1 cellular context compared by ENCODE assay signal in the genomic region with DNA sequence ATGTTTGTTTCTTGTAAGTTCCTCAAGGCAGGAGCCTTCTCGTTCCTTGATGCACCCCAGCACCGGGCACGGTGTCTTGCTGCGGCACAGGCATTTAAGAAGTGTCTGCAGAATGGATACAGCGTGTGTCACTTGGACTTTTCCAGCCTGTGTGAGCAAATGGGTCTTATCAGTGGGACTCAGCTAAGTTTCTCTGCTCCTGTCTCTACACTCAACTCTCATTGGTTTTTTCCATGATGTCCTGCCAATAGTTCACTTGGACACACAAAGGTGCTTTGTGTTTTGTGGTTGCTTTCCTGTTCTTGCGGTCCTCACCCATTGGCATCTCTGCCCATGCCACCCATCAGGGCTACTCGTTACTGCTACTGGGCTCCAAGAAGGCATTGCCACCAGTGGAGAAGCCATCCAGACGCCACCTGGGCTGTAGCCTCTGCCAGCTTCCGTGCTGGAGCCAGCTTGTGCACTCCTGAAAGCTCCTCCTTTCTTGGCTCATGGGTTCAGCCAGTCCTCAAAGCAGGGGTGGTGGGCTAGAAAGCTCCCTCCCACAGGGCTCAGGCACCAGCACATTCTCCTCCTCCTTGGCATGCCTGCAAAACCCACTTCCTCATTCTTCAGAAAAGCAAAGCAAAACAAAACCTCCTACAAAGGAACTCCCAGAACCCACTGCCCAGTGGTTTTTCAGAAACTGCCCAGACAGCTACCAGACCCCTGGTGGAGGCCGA.
TF ChIP-seq lines count a peak whose summit lies in the region.

No MANE protein-coding gene starts in this region.

TF ChIP-seq in HepG2, 621 proteins besides CTCF, POLR2A, EP300 and RAD21 (continued from another document):
- TF ChIP-seq, protein P1, sequence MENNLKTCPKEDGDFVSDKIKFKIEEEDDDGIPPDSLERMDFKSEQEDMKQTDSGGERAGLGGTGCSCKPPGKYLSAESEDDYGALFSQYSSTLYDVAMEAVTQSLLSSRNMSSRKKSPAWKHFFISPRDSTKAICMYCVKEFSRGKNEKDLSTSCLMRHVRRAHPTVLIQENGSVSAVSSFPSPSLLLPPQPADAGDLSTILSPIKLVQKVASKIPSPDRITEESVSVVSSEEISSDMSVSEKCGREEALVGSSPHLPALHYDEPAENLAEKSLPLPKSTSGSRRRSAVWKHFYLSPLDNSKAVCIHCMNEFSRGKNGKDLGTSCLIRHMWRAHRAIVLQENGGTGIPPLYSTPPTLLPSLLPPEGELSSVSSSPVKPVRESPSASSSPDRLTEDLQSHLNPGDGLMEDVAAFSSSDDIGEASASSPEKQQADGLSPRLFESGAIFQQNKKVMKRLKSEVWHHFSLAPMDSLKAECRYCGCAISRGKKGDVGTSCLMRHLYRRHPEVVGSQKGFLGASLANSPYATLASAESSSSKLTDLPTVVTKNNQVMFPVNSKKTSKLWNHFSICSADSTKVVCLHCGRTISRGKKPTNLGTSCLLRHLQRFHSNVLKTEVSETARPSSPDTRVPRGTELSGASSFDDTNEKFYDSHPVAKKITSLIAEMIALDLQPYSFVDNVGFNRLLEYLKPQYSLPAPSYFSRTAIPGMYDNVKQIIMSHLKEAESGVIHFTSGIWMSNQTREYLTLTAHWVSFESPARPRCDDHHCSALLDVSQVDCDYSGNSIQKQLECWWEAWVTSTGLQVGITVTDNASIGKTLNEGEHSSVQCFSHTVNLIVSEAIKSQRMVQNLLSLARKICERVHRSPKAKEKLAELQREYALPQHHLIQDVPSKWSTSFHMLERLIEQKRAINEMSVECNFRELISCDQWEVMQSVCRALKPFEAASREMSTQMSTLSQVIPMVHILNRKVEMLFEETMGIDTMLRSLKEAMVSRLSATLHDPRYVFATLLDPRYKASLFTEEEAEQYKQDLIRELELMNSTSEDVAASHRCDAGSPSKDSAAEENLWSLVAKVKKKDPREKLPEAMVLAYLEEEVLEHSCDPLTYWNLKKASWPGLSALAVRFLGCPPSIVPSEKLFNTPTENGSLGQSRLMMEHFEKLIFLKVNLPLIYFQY (CRISPR knock-in tag; IDR thresholded peaks at IDR 0.05; ENCODE audit: borderline replicate concordance) = no peak
- TF ChIP-seq, protein P2, sequence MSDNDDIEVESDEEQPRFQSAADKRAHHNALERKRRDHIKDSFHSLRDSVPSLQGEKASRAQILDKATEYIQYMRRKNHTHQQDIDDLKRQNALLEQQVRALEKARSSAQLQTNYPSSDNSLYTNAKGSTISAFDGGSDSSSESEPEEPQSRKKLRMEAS (IDR thresholded peaks at IDR 0.05) = peak; percentile 16; the same call in 1 of the 2 replicates
- peak; percentile 41; the same call in 1 of the 2 replicates for TF ChIP-seq HOXA3 (CRISPR knock-in tag; IDR thresholded peaks at IDR 0.05)
- TF ChIP-seq, protein P3, sequence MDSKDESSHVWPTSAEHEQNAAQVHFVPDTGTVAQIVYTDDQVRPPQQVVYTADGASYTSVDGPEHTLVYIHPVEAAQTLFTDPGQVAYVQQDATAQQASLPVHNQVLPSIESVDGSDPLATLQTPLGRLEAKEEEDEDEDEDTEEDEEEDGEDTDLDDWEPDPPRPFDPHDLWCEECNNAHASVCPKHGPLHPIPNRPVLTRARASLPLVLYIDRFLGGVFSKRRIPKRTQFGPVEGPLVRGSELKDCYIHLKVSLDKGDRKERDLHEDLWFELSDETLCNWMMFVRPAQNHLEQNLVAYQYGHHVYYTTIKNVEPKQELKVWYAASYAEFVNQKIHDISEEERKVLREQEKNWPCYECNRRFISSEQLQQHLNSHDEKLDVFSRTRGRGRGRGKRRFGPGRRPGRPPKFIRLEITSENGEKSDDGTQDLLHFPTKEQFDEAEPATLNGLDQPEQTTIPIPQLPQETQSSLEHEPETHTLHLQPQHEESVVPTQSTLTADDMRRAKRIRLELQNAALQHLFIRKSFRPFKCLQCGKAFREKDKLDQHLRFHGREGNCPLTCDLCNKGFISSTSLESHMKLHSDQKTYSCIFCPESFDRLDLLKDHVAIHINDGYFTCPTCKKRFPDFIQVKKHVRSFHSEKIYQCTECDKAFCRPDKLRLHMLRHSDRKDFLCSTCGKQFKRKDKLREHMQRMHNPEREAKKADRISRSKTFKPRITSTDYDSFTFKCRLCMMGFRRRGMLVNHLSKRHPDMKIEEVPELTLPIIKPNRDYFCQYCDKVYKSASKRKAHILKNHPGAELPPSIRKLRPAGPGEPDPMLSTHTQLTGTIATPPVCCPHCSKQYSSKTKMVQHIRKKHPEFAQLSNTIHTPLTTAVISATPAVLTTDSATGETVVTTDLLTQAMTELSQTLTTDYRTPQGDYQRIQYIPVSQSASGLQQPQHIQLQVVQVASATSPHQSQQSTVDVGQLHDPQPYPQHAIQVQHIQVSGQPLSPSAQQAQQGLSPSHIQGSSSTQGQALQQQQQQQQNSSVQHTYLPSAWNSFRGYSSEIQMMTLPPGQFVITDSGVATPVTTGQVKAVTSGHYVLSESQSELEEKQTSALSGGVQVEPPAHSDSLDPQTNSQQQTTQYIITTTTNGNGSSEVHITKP (CRISPR knock-in tag; IDR thresholded peaks at IDR 0.05; ENCODE audit: low read depth) = peak; percentile 45; the same call in 1 of the 2 replicates
- TF ChIP-seq, protein P4, sequence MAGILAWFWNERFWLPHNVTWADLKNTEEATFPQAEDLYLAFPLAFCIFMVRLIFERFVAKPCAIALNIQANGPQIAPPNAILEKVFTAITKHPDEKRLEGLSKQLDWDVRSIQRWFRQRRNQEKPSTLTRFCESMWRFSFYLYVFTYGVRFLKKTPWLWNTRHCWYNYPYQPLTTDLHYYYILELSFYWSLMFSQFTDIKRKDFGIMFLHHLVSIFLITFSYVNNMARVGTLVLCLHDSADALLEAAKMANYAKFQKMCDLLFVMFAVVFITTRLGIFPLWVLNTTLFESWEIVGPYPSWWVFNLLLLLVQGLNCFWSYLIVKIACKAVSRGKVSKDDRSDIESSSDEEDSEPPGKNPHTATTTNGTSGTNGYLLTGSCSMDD (CRISPR knock-in tag; IDR thresholded peaks at IDR 0.05) = no peak
- TF ChIP-seq ZNF878 (CRISPR knock-in tag; IDR thresholded peaks at IDR 0.05) = 0 out of 2 replicates have a peak, but pooled peaks have one; percentile 24
- no peak for TF ChIP-seq ASH2L (IDR thresholded peaks at IDR 0.05; ENCODE audit: insufficient read length, low read depth, low read length)
- TF ChIP-seq ZNF652 (CRISPR knock-in tag; IDR thresholded peaks at IDR 0.05; ENCODE audit: borderline replicate concordance, low read depth) = peak; percentile 27; the same call in 1 of the 2 replicates
- TF ChIP-seq, protein P5, sequence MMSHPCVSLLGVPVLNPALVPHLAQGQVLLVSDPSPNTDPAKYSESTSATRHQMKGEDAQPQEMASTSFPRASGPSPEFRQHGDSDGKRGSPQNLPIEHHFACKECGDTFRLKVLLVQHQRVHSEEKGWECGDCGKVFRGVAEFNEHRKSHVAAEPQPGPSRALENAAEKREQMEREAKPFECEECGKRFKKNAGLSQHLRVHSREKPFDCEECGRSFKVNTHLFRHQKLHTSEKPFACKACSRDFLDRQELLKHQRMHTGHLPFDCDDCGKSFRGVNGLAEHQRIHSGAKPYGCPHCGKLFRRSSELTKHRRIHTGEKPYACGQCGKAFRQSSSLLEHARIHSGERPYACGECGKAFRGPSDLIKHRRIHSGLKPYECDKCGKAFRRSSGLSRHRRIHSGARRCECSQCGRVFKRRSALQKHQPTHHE (CRISPR knock-in tag; IDR thresholded peaks at IDR 0.05; ENCODE audit: borderline replicate concordance) = no peak
- TF ChIP-seq HMGA1 (CRISPR knock-in tag; conservative IDR thresholded peaks at IDR 0.05) = no peak
- TF ChIP-seq SRY (CRISPR knock-in tag; IDR thresholded peaks at IDR 0.05) = 0 out of 2 replicates have a peak, but pooled peaks have one; percentile 69
- no peak for TF ChIP-seq MTA3 (CRISPR knock-in tag; IDR thresholded peaks at IDR 0.05)
- peak; percentile 49 for TF ChIP-seq ZNF629 (CRISPR knock-in tag; conservative IDR thresholded peaks at IDR 0.05)
- TF ChIP-seq FOXP1 (IDR thresholded peaks at IDR 0.05) = no peak
- no peak for TF ChIP-seq FOXP1 (CRISPR knock-in tag; IDR thresholded peaks at IDR 0.05)
- TF ChIP-seq ZNF484 (CRISPR knock-in tag; IDR thresholded peaks at IDR 0.05; ENCODE audit: borderline replicate concordance, low read depth) = no peak
- TF ChIP-seq, protein P6, sequence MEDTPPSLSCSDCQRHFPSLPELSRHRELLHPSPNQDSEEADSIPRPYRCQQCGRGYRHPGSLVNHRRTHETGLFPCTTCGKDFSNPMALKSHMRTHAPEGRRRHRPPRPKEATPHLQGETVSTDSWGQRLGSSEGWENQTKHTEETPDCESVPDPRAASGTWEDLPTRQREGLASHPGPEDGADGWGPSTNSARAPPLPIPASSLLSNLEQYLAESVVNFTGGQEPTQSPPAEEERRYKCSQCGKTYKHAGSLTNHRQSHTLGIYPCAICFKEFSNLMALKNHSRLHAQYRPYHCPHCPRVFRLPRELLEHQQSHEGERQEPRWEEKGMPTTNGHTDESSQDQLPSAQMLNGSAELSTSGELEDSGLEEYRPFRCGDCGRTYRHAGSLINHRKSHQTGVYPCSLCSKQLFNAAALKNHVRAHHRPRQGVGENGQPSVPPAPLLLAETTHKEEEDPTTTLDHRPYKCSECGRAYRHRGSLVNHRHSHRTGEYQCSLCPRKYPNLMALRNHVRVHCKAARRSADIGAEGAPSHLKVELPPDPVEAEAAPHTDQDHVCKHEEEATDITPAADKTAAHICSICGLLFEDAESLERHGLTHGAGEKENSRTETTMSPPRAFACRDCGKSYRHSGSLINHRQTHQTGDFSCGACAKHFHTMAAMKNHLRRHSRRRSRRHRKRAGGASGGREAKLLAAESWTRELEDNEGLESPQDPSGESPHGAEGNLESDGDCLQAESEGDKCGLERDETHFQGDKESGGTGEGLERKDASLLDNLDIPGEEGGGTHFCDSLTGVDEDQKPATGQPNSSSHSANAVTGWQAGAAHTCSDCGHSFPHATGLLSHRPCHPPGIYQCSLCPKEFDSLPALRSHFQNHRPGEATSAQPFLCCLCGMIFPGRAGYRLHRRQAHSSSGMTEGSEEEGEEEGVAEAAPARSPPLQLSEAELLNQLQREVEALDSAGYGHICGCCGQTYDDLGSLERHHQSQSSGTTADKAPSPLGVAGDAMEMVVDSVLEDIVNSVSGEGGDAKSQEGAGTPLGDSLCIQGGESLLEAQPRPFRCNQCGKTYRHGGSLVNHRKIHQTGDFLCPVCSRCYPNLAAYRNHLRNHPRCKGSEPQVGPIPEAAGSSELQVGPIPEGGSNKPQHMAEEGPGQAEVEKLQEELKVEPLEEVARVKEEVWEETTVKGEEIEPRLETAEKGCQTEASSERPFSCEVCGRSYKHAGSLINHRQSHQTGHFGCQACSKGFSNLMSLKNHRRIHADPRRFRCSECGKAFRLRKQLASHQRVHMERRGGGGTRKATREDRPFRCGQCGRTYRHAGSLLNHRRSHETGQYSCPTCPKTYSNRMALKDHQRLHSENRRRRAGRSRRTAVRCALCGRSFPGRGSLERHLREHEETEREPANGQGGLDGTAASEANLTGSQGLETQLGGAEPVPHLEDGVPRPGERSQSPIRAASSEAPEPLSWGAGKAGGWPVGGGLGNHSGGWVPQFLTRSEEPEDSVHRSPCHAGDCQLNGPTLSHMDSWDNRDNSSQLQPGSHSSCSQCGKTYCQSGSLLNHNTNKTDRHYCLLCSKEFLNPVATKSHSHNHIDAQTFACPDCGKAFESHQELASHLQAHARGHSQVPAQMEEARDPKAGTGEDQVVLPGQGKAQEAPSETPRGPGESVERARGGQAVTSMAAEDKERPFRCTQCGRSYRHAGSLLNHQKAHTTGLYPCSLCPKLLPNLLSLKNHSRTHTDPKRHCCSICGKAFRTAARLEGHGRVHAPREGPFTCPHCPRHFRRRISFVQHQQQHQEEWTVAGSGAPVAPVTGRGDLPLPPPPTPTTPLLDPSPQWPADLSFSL (CRISPR knock-in tag; IDR thresholded peaks at IDR 0.05) = peak; percentile 92
- TF ChIP-seq ZNF431 (CRISPR knock-in tag; IDR thresholded peaks at IDR 0.05; ENCODE audit: borderline replicate concordance, low read depth) = no peak
- TF ChIP-seq ZNF598 (CRISPR knock-in tag; IDR thresholded peaks at IDR 0.05; ENCODE audit: borderline replicate concordance) = peak; percentile 32; the same call in 1 of the 2 replicates
- TF ChIP-seq BORCS8-MEF2B (CRISPR knock-in tag; IDR thresholded peaks at IDR 0.05) = peak; percentile 85
- TF ChIP-seq HDAC2 (CRISPR knock-in tag; IDR thresholded peaks at IDR 0.05) = 0 out of 2 replicates have a peak, but pooled peaks have one; percentile 23
- TF ChIP-seq BRD4 (CRISPR knock-in tag; IDR thresholded peaks at IDR 0.05) = peak; percentile 31; the same call in 1 of the 2 replicates
- TF ChIP-seq FOXA3 (CRISPR knock-in tag; IDR thresholded peaks at IDR 0.05) = 0 out of 2 replicates have a peak, but pooled peaks have one; percentile 3
- TF ChIP-seq KDM5B (CRISPR knock-in tag; IDR thresholded peaks at IDR 0.05; ENCODE audit: borderline replicate concordance) = peak; percentile 83; the same call in 1 of the 2 replicates
